ENCODE assay signal across 19 cellular contexts in the genomic region with DNA sequence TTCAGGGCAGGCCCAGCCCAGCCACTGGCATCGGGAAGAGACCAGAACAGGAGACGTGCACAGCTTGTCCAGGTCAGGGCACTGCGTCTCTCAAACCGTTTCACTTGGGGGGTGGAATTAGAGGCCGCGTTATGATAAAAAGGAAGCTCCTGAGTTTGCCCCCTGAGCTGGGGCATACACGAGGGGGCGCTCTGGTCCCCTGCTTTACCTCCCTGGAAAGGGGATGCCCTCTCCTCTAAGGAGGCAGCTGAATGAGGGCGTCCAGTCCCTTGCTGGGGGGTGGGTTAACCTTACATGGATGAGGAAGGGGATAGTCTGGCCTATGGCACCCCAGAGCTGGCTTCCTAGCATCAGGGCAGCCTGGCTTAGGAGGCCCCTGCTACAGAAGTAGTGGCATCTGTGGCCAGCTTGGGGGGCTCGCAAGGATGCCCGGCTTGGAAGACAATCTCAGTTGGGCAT. TPM values are rescaled to one million over a fixed set of nuclear protein-coding genes. Genes with fewer than 3 reads are reported as not detected.
DNase-seq lines count a peak whose midpoint lies in the region; ATAC-seq and TF ChIP-seq lines count a peak whose summit lies in the region.
"Had no signal": no experiment of that assay in that cellular context is flagged by ENCODE, and none has a peak within 500 bp of the region (broad histone marks: within the 10 kb centered on the region; RNA-seq: fewer than 3 reads in every experiment).

No MANE protein-coding gene starts in this region.

- no peak overlapping the region for H3K9ac ChIP-seq in DND-41 (ENCODE audit: low read depth, low read length)
- H3K9ac ChIP-seq in HCT116 (ENCODE audit: low read length) = no peak overlapping the region
- no peak overlapping the region for H3K9ac ChIP-seq in neural progenitor cell

- DNase-seq in DND-41 (no peak), HCT116 (ENCODE audit: low read depth, low spot score) (no peak), neural progenitor cell (ENCODE audit: low spot score) (no peak), T-cell (no peak)
- DNase-seq: activated CD4-positive, CD25-positive, alpha-beta regulatory T cell treated with anti-CD3 and anti-CD28 coated beads, Interleukin-2, amount 50 U/mL, for 72 hours; activated naive CD4-positive, alpha-beta T cell treated with anti-CD3 and anti-CD28 coated beads, Interleukin-2, amount 50 U/mL, for 16 hours; DMS153; hippocampal formation; NCI-H748 treated with DMSO at 0.1 percent for 48 hours; stimulated activated CD4-positive, alpha-beta T cell treated with anti-CD3 and anti-CD28 coated beads, Interleukin-1b, Interleukin-23, amount 100 ng/mL, for 48 hours; T-helper 1 cell had no signal

- no peaks in the 10 kb centered on the region for H3K9me3 Mint-ChIP-seq in activated T-helper 17 cell treated with anti-CD3 and anti-CD28 coated beads, Interleukin-2, amount 50 U/mL, for 72 hours
- H3K9me3 Mint-ChIP-seq in neural progenitor cell (peaks cover 1% of the 10 kb centered on the region), T-cell (no peaks in the 10 kb centered on the region)

- intact Hi-C loops in HCT116 (cut with micrococcal nuclease) = no loop called here

- TF ChIP-seq CTCF in DND-41 (IDR thresholded peaks at IDR 0.05; ENCODE audit: borderline replicate concordance, extremely low read depth, low read length, poor library complexity, severe bottlenecking) = peak; percentile 8
- TF ChIP-seq CTCF in HCT116 (IDR thresholded peaks at IDR 0.05 in 2 of 3, conservative IDR thresholded peaks at IDR 0.05 in 1 of 3; ENCODE audit: borderline replicate concordance in 1 of 3, insufficient read depth in 1 of 3, low read depth in 2 of 3, low read length in 2 of 3) = peak in 1 of 3 experiments; percentile 14; a peak in 1 of 6 replicates
- no peak for TF ChIP-seq CTCF in neural progenitor cell (IDR thresholded peaks at IDR 0.05)

- no peaks in the 10 kb centered on the region for H3K4me1 ChIP-seq in DND-41 (ENCODE audit: insufficient read depth, low read length)
- H3K4me1 ChIP-seq in HCT116 (ENCODE audit: control insufficient read depth in 1 of 2, insufficient read depth in 2 of 2, low read length in 2 of 2) = no peaks in the 10 kb centered on the region
- peaks cover 17% of the 10 kb centered on the region for H3K4me1 ChIP-seq in neural progenitor cell

- H3K4me2 ChIP-seq in DND-41 (ENCODE audit: insufficient read depth, low read length) = no peak overlapping the region
- no peak overlapping the region for H3K4me2 ChIP-seq in HCT116 (ENCODE audit: low read length)
- H3K4me2 ChIP-seq in neural progenitor cell = no peak overlapping the region

- H3K27me3 ChIP-seq in DND-41 (ENCODE audit: insufficient read depth, low read length, poor library complexity) (peaks cover 41% of the 10 kb centered on the region), HCT116 (ENCODE audit: insufficient read depth, low read length) (no peaks in the 10 kb centered on the region), neural progenitor cell (no peaks in the 10 kb centered on the region)

- no peak overlapping the region for H3K4me3 ChIP-seq in DND-41 (ENCODE audit: low read depth in 1 of 2, low read length in 2 of 2)
- no peak overlapping the region for H3K4me3 ChIP-seq in HCT116 (replicated peaks in 1 of 2; ENCODE audit: low read depth in 1 of 2, low read length in 2 of 2)
- no peak overlapping the region for H3K4me3 ChIP-seq in neural progenitor cell
- H3K4me3 ChIP-seq: suprapubic skin had no signal

- H4K20me1 ChIP-seq in DND-41 (ENCODE audit: insufficient read depth, low read length) (0 out of 2 replicates have a peak, but pooled peaks cover 3% of the 10 kb centered on the region), HCT116 (ENCODE audit: insufficient read depth) (no peaks in the 10 kb centered on the region), neural progenitor cell (ENCODE audit: low read depth) (no peaks in the 10 kb centered on the region)

- H3K9me3 ChIP-seq in DND-41 (ENCODE audit: insufficient read depth, low read length, severe bottlenecking) (no peaks in the 10 kb centered on the region), HCT116 (ENCODE audit: control insufficient read depth in 1 of 2, insufficient read depth in 1 of 2, low read depth in 1 of 2, low read length in 2 of 2) (no peaks in the 10 kb centered on the region), neural progenitor cell (ENCODE audit: low read depth) (no peaks in the 10 kb centered on the region)
- H3K9me3 ChIP-seq: suprapubic skin had no signal

- no peaks in the 10 kb centered on the region for H3K36me3 Mint-ChIP-seq in activated T-helper 17 cell treated with anti-CD3 and anti-CD28 coated beads, Interleukin-2, amount 50 U/mL, for 72 hours (ENCODE audit: low read depth)
- no peaks in the 10 kb centered on the region for H3K36me3 Mint-ChIP-seq in neural progenitor cell
- no peaks in the 10 kb centered on the region for H3K36me3 Mint-ChIP-seq in T-cell

- RAD21 ChIA-PET in HCT116 (lab: Charles Lee; ENCODE audit: low non-redundant PET in 1 of 2, low total read pairs in 2 of 2, uncharacterized antibody in 2 of 2, unreplicated experiment in 2 of 2) = no interaction called here

- POLR2A ChIA-PET in HCT116 (lab: Charles Lee) = no interaction called here
- POLR2A ChIA-PET in T-cell (lab: Charles Lee) = no interaction called here

- H2AFZ ChIP-seq in DND-41 (ENCODE audit: low read depth, low read length) (no peak overlapping the region), HCT116 (ENCODE audit: low read depth, low read length, poor library complexity, severe bottlenecking) (no peak overlapping the region), neural progenitor cell (replicated peaks) (no peak overlapping the region)

- H3K27ac ChIP-seq in DND-41 (ENCODE audit: low read length) (no peak overlapping the region), HCT116 (ENCODE audit: low read depth, low read length) (no peak overlapping the region), neural progenitor cell (no peak overlapping the region)
- H3K27ac ChIP-seq: RWPE1, suprapubic skin had no signal

- no peak for ATAC-seq in DND-41 (ENCODE audit: insufficient read depth, low read depth)
- ATAC-seq in HCT116 = no peak
- no peak for ATAC-seq in activated T-helper 17 cell treated with anti-CD3 and anti-CD28 coated beads, Interleukin-2, amount 50 U/mL, for 72 hours (replicated peaks)
- no peak for ATAC-seq in GM21576 (IDR thresholded peaks at IDR 0.05; ENCODE audit: unreplicated experiment)
- ATAC-seq in GM19455 (IDR thresholded peaks at IDR 0.05; ENCODE audit: unreplicated experiment) = no peak
- ATAC-seq in T-cell (replicated peaks in 1 of 4) = no peak
- no peak for ATAC-seq in HG03571 (IDR thresholded peaks at IDR 0.05; ENCODE audit: unreplicated experiment)

- no TSS peak for BruUV-seq in HCT116 (replicated peaks; lab: Mats Ljungman, UMichigan)

- no peaks in the 10 kb centered on the region for H3K4me1 Mint-ChIP-seq in activated T-helper 17 cell treated with anti-CD3 and anti-CD28 coated beads, Interleukin-2, amount 50 U/mL, for 72 hours
- H3K4me1 Mint-ChIP-seq in neural progenitor cell = peaks cover 50% of the 10 kb centered on the region
- H3K4me1 Mint-ChIP-seq in T-cell = no peaks in the 10 kb centered on the region

- TF ChIP-seq RAD21 in HCT116 (IDR thresholded peaks at IDR 0.05; ENCODE audit: low read depth) = peak; percentile 25; the same call in 1 of the 2 replicates

- no peaks in the 10 kb centered on the region for H3K9me2 ChIP-seq in HCT116 (ENCODE audit: insufficient read depth)

- H3K79me2 ChIP-seq in DND-41 (ENCODE audit: insufficient read depth, low read length) (no peaks in the 10 kb centered on the region), HCT116 (ENCODE audit: insufficient read depth, low read length) (no peaks in the 10 kb centered on the region), neural progenitor cell (ENCODE audit: low read depth) (no peaks in the 10 kb centered on the region)

- no peaks in the 10 kb centered on the region for H3F3A ChIP-seq in neural progenitor cell (ENCODE audit: low read depth)

- CTCF ChIA-PET in HCT116 (lab: Charles Lee) (interaction anchor here (0.9 to 2.3 kb wide), 6 partner anchors 10 to 185 kb away, joined by 3 to 20 read pairs (median 6); no protein-coding TSS in a partner anchor), T-cell (lab: Charles Lee) (interaction anchor here in 1 of 2 donors (0.5 kb wide), 1 partner anchor 393 kb away, joined by 4 read pairs; no protein-coding TSS in a partner anchor)

- H3K36me3 ChIP-seq in DND-41 (ENCODE audit: insufficient read depth, low read length) (no peaks in the 10 kb centered on the region), HCT116 (ENCODE audit: control insufficient read depth in 1 of 2, insufficient read depth in 2 of 2, low read length in 2 of 2) (no peaks in the 10 kb centered on the region), neural progenitor cell (no peaks in the 10 kb centered on the region)
- H3K36me3 ChIP-seq: suprapubic skin had no signal

- peak overlapping the region; percentile 32 for H3K27ac Mint-ChIP-seq in activated T-helper 17 cell treated with anti-CD3 and anti-CD28 coated beads, Interleukin-2, amount 50 U/mL, for 72 hours
- H3K27ac Mint-ChIP-seq in neural progenitor cell = peak overlapping the region; percentile 76
- no peak overlapping the region for H3K27ac Mint-ChIP-seq in T-cell

- no peak overlapping the region for H3K4me3 Mint-ChIP-seq in activated T-helper 17 cell treated with anti-CD3 and anti-CD28 coated beads, Interleukin-2, amount 50 U/mL, for 72 hours
- H3K4me3 Mint-ChIP-seq in neural progenitor cell = no peak overlapping the region
- H3K4me3 Mint-ChIP-seq in T-cell = no peak overlapping the region

- no peak for TF ChIP-seq POLR2A in HCT116 (IDR thresholded peaks at IDR 0.05; ENCODE audit: borderline replicate concordance, extremely low read depth, insufficient read depth, insufficient read length)

- H3K27me3 Mint-ChIP-seq in activated T-helper 17 cell treated with anti-CD3 and anti-CD28 coated beads, Interleukin-2, amount 50 U/mL, for 72 hours = peaks cover 22% of the 10 kb centered on the region
- peaks cover 11% of the 10 kb centered on the region for H3K27me3 Mint-ChIP-seq in neural progenitor cell (ENCODE audit: insufficient read depth, low read depth)
- peaks cover 7 to 26% of the 10 kb centered on the region in 2 donors for H3K27me3 Mint-ChIP-seq in T-cell

RNA-seq across cellular contexts. Expression of a gene that starts 2.3 kb away (rescaled TPM):
- total RNA-seq in HCT116 (2021; ENCODE audit: unreplicated experiment) = not detected
- not detected in 2 replicates for polyA plus RNA-seq in HCT116 (2012)
- not detected for total RNA-seq in activated T-helper 17 cell treated with anti-CD3 and anti-CD28 coated beads, Interleukin-2, amount 50 U/mL, for 72 hours
- not detected in 2 replicates for total RNA-seq in neural progenitor cell (ENCODE audit: low replicate concordance)
- total RNA-seq in T-cell = not detected
- total RNA-seq: renal cortical epithelial cell, suprapubic skin had no signal
- polyA plus RNA-seq: BJ had no signal

RNA-seq across cellular contexts. Expression of a gene that starts 44.0 kb away (rescaled TPM):
- total RNA-seq in HCT116 (2021; ENCODE audit: unreplicated experiment) (2.8 TPM), neural progenitor cell (ENCODE audit: low replicate concordance) (1.1 and 3.2 TPM in 2 replicates), T-cell (not detected)
- 1.2 and 1.9 TPM in 2 replicates for polyA plus RNA-seq in HCT116 (2012)
- total RNA-seq in activated T-helper 17 cell treated with anti-CD3 and anti-CD28 coated beads, Interleukin-2, amount 50 U/mL, for 72 hours = not detected

RNA-seq across cellular contexts. Expression of a gene that starts 57.2 kb away (rescaled TPM):
- total RNA-seq in HCT116 (2021; ENCODE audit: unreplicated experiment) = 10.8 TPM
- 13.7 and 17.2 TPM in 2 replicates for polyA plus RNA-seq in HCT116 (2012)
- 100 to 1,000 TPM in 1 of 2 donors, 10 to 100 TPM in 1; 38.1 to 244 TPM for total RNA-seq in activated T-helper 17 cell treated with anti-CD3 and anti-CD28 coated beads, Interleukin-2, amount 50 U/mL, for 72 hours
- total RNA-seq in neural progenitor cell (ENCODE audit: low replicate concordance) = 21.5 and 23.5 TPM in 2 replicates
- 1 to 10 TPM in 4 of 5 donors, under 1 TPM in 1; 0.66 to 2.0 (median 1.7) TPM for total RNA-seq in T-cell

Comparison
In these comparisons a context has a peak if more than half of its experiments do, and no peak if none do; other contexts are left out.
1. H3K27ac Mint-ChIP-seq: peak in activated T-helper 17 cell treated with anti-CD3 and anti-CD28 coated beads, Interleukin-2, amount 50 U/mL, for 72 hours (single experiment) and neural progenitor cell (single experiment); none in T-cell (0 of 2).